Comparison of ENCODE assay signal across 8 cellular contexts in genomic region chr17:57408064-57408811, GRCh38.
DNase-seq lines count a peak whose midpoint lies in the region; ATAC-seq, FAIRE-seq and TF ChIP-seq lines count a peak whose summit lies in the region.

No MANE protein-coding gene starts in this region.

- FAIRE-seq in urothelium cell line (lab: Jason Lieb, UNC), result no peak

- TF ChIP-seq CTCF in GM12873 (IDR thresholded peaks at IDR 0.05; ENCODE audit: insufficient read depth, low read depth, low read length, missing control alignments), result peak; percentile 21

- DNase-seq in NCI-H510A treated with DMSO at 0.1 percent for 48 hours (lab: John Stamatoyannopoulos, UW) (peak; percentile 97), urothelium cell line (ENCODE audit: low spot score) (no peak), T-helper 9 cell (no peak), SKM-1 (lab: John Stamatoyannopoulos, UW; ENCODE audit: unreplicated experiment) (no peak)
- DNase-seq in stimulated activated CD8-positive, alpha-beta memory T cell treated with anti-CD3 and anti-CD28 coated beads, Interleukin-4, amount 100 ng/mL, for 24 hours (ENCODE audit: low read depth), result peak; percentile 15

- H3K27ac ChIP-seq in cingulate gyrus (ENCODE audit: low read depth, low read length), result peak overlapping the region; percentile 67

- peak; percentile 65 for ATAC-seq in HG02763 (IDR thresholded peaks at IDR 0.05; ENCODE audit: unreplicated experiment)

Comparison
In these comparisons a context has a peak if more than half of its experiments do, and no peak if none do; other contexts are left out.
1. DNase-seq: peak in NCI-H510A treated with DMSO at 0.1 percent for 48 hours (single experiment) and stimulated activated CD8-positive, alpha-beta memory T cell treated with anti-CD3 and anti-CD28 coated beads, Interleukin-4, amount 100 ng/mL, for 24 hours (single experiment); none in urothelium cell line (single experiment), T-helper 9 cell (single experiment) and SKM-1 (single experiment).